1 cellular context compared by ENCODE assay signal in the genomic region with DNA sequence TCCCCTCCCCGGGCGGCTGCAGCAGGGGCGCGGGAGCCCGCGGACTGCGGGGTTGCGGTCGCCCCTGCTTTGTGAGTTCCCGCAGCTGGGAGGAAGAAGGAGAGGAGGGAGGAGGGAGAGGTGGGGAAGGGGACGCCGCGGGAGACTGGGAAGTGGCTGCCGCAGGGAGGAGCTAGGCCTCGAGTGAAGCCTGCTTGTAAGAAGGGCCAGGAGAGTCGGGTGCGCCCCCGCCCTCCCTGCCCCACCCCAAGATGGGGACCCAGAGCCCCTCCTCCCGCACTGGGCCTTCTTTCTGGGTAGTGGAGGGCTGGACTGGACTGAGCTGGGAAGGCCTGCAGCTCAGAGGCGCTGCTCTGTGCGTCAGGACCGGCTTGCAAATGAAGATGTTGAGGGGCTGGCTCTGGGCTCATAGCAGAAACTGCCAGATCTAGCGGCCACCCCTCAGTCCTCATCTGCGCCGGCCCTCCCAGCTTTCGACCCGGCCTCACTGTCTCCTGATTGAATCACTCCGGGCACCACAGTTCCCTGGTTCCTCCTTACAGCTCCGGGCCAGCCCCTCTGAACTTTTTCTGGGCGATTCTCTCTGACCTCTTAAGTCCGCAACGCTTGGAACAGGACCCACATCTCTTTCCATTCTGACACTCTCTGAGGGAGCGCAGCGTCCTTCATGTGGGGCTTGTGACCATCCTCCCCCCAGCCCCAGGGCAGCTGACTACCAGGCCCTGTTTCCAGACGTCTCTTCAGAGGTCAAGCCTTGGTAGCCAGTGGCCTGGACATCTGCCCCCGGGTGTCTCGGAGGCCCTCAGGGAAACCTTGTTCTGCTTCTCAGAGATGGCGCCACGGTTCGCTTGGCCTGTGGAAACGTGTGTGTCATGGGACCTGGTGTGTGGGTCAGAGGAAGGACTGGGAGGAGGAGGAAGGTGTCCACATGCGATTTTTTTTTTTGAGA.
TF ChIP-seq lines count a peak whose summit lies in the region.

No MANE protein-coding gene starts in this region.

TF ChIP-seq in A549, 52 proteins besides CTCF, POLR2A, EP300 and RAD21 (continued from another document):
- TF ChIP-seq, protein P1, sequence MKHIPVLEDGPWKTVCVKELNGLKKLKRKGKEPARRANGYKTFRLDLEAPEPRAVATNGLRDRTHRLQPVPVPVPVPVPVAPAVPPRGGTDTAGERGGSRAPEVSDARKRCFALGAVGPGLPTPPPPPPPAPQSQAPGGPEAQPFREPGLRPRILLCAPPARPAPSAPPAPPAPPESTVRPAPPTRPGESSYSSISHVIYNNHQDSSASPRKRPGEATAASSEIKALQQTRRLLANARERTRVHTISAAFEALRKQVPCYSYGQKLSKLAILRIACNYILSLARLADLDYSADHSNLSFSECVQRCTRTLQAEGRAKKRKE (CRISPR knock-in tag; IDR thresholded peaks at IDR 0.05; ENCODE audit: low read depth): no peak
- TF ChIP-seq SREBF2 (IDR thresholded peaks at IDR 0.05) (no peak), FOSB (CRISPR knock-in tag; IDR thresholded peaks at IDR 0.05) (no peak), CBX2 (IDR thresholded peaks at IDR 0.05; ENCODE audit: borderline replicate concordance, low read depth) (no peak), ESRRA (IDR thresholded peaks at IDR 0.05; ENCODE audit: borderline replicate concordance, low read length) (no peak), BHLHE40 (IDR thresholded peaks at IDR 0.05; ENCODE audit: low read depth, low read length) (no peak)
- TF ChIP-seq, protein P2, sequence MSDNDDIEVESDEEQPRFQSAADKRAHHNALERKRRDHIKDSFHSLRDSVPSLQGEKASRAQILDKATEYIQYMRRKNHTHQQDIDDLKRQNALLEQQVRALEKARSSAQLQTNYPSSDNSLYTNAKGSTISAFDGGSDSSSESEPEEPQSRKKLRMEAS (IDR thresholded peaks at IDR 0.05): no peak
